Comparison of ENCODE assay signal across 25 cellular contexts in the genomic region with DNA sequence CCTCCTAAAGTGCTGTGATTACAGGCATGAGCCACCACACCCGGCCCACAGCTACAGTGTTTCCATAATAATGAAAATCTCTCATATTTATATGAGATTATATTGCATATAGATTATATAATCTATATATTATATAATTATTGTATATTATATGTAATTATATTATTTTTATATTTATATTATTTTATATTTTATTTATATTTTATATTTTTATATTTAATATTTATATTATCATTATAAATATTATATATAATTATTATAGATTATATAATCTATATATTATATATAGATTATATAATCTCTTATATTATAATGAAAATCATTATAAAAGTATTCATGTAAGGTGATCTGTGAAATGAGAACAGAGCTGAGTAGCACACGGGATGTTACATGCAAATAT. TPM values are rescaled to one million over a fixed set of nuclear protein-coding genes. Genes with fewer than 3 reads are reported as not detected.
"Had no signal": no experiment of that assay in that cellular context is flagged by ENCODE, and none has a peak within 500 bp of the region (broad histone marks: within the 10 kb centered on the region; RNA-seq: fewer than 3 reads in every experiment).

No MANE protein-coding gene starts in this region.

- H3K36me3 ChIP-seq: brain microvascular endothelial cell, cardiac muscle cell, SJSA1 had no signal

- H3K27ac Mint-ChIP-seq: activated B cell treated with CpG ODN at 0.5 μM for 24 hours; activated CD4-positive, alpha-beta T cell treated with anti-CD3 and anti-CD28 coated beads, Interleukin-2, amount 10 ng/mL, durations not matched to agents 24 days and 14 days; activated naive CD4-positive, alpha-beta T cell treated with anti-CD3 and anti-CD28 coated beads for 36 hours; activated naive CD8-positive, alpha-beta T cell; activated T-helper 17 cell treated with anti-CD3 and anti-CD28 coated beads, Interleukin-2, amount 50 U/mL, for 72 hours; T-helper 1 cell treated with Interleukin-12 subunit alpha and Interleukin-12 subunit beta and Interleukin-4 antibody, amounts not matched to agents 30 μg/mL and 1 μg/mL, for 36 hours had no signal

- H3K4me1 Mint-ChIP-seq: activated B cell treated with CpG ODN at 0.5 μM for 24 hours; activated CD4-positive, alpha-beta T cell treated with anti-CD3 and anti-CD28 coated beads, Interleukin-2, amount 10 ng/mL, durations not matched to agents 24 days and 14 days; activated T-helper 17 cell treated with anti-CD3 and anti-CD28 coated beads, Interleukin-2, amount 50 U/mL, for 72 hours had no signal

- H3K27ac ChIP-seq: brain microvascular endothelial cell, cardiac muscle cell, SJSA1 had no signal

- H3K36me3 Mint-ChIP-seq: activated naive CD8-positive, alpha-beta T cell had no signal

- H3K4me3 ChIP-seq: cardiac muscle cell, SJSA1 had no signal

- H3K4me1 ChIP-seq: SJSA1 had no signal

- H3K4me3 Mint-ChIP-seq: activated B cell treated with CpG ODN at 0.5 μM for 24 hours; activated CD4-positive, alpha-beta T cell treated with anti-CD3 and anti-CD28 coated beads, Interleukin-2, amount 10 ng/mL, durations not matched to agents 24 days and 14 days; activated naive CD4-positive, alpha-beta T cell treated with anti-CD3 and anti-CD28 coated beads for 36 hours; activated naive CD8-positive, alpha-beta T cell; activated T-helper 17 cell treated with anti-CD3 and anti-CD28 coated beads, Interleukin-2, amount 50 U/mL, for 72 hours; T-helper 1 cell treated with Interleukin-12 subunit alpha and Interleukin-12 subunit beta and Interleukin-4 antibody, amounts not matched to agents 30 μg/mL and 1 μg/mL, for 36 hours had no signal

- H3K9me3 ChIP-seq: SJSA1 had no signal

- H3K27me3 ChIP-seq: brain microvascular endothelial cell, cardiac muscle cell, SJSA1 had no signal

- DNase-seq: activated B cell treated with CpG ODN at 0.5 μM for 24 hours; activated CD4-positive, alpha-beta T cell treated with anti-CD3 and anti-CD28 coated beads for 1 hour; activated CD4-positive, alpha-beta T cell treated with anti-CD3 and anti-CD28 coated beads, Interleukin-2, amount 10 ng/mL, durations not matched to agents 24 days and 14 days; activated CD4-positive, alpha-beta T cell treated with anti-CD3 and anti-CD28 coated beads, Interleukin-2, amount 50 U/mL, for 48 hours; activated CD8-positive, alpha-beta memory T cell treated with anti-CD3 and anti-CD28 coated beads for 24 hours; activated gamma-delta T cell; activated naive CD4-positive, alpha-beta T cell treated with anti-CD3 and anti-CD28 coated beads for 36 hours; activated T-cell treated with anti-CD3 and anti-CD28 coated beads, Interleukin-2, amount 50 U/mL, for 48 hours; amygdala; Karpas-422; NCI-H1105 treated with DMSO at 0.1 percent for 48 hours; NCI-H1436 treated with DMSO at 0.1 percent for 48 hours; NCI-H187; NCI-H2081; NCI-H510A treated with DMSO at 0.1 percent for 48 hours; NCI-H69; NK-92 treated with Interleukin-12 subunit alpha and Interleukin-12 subunit beta, amount 100 ng/mL, for 24 hours; OCI-M1; SHP77 had no signal

- H3K9me3 Mint-ChIP-seq: activated B cell treated with CpG ODN at 0.5 μM for 24 hours; activated CD4-positive, alpha-beta T cell treated with anti-CD3 and anti-CD28 coated beads, Interleukin-2, amount 10 ng/mL, durations not matched to agents 24 days and 14 days; activated naive CD4-positive, alpha-beta T cell treated with anti-CD3 and anti-CD28 coated beads for 36 hours; activated T-helper 17 cell treated with anti-CD3 and anti-CD28 coated beads, Interleukin-2, amount 50 U/mL, for 72 hours; T-helper 1 cell treated with Interleukin-12 subunit alpha and Interleukin-12 subunit beta and Interleukin-4 antibody, amounts not matched to agents 30 μg/mL and 1 μg/mL, for 36 hours had no signal

RNA-seq across cellular contexts. Expression of a gene that starts 11.5 kb away (rescaled TPM):
- total RNA-seq: activated B cell treated with CpG ODN at 0.5 μM for 24 hours, SJSA1 had no signal
